ENCODE assay signal across 2 cellular contexts in genomic region chr2:218011641-218012040, GRCh38.
TF ChIP-seq lines count a peak whose summit lies in the region.

No MANE protein-coding gene starts in this region.

TF ChIP-seq in GM23338, 12 proteins besides CTCF, POLR2A, EP300 and RAD21:
- TF ChIP-seq ETS1 (IDR thresholded peaks at IDR 0.05) = no peak
- no peak for TF ChIP-seq POLR2AphosphoS5 (IDR thresholded peaks at IDR 0.05; ENCODE audit: low read depth)
- no peak for TF ChIP-seq EZH2phosphoT487 (IDR thresholded peaks at IDR 0.05; ENCODE audit: unreplicated experiment)
- TF ChIP-seq JUNB (IDR thresholded peaks at IDR 0.05; ENCODE audit: unreplicated experiment) = no peak
- no peak for TF ChIP-seq ZNF114 (CRISPR knock-in tag; IDR thresholded peaks at IDR 0.05)
- no peak for TF ChIP-seq ZNF462 (CRISPR knock-in tag; IDR thresholded peaks at IDR 0.05)
- no peak for TF ChIP-seq NANOG (IDR thresholded peaks at IDR 0.05; ENCODE audit: borderline replicate concordance)
- no peak for TF ChIP-seq ZNF331 (CRISPR knock-in tag; IDR thresholded peaks at IDR 0.05; ENCODE audit: low read depth)
- TF ChIP-seq REST (IDR thresholded peaks at IDR 0.05; ENCODE audit: unreplicated experiment) = no peak
- no peak for TF ChIP-seq EZH2 (IDR thresholded peaks at IDR 0.05; ENCODE audit: low read depth, unreplicated experiment)
- no peak for TF ChIP-seq CREB1 (CRISPR knock-in tag; IDR thresholded peaks at IDR 0.05; ENCODE audit: low read depth)
- no peak for TF ChIP-seq STAT1 (IDR thresholded peaks at IDR 0.05; ENCODE audit: unreplicated experiment)

TF ChIP-seq in H1, 55 proteins besides CTCF, POLR2A, EP300 and RAD21:
- TF ChIP-seq HDAC2 (IDR thresholded peaks at IDR 0.05; ENCODE audit: borderline replicate concordance in 1 of 2, low read depth in 2 of 2, low read length in 2 of 2) (no peak), CEBPB (IDR thresholded peaks at IDR 0.05; ENCODE audit: low read depth, low read length) (no peak), KDM4A (IDR thresholded peaks at IDR 0.05; ENCODE audit: low read depth, low read length, severe bottlenecking) (no peak), CHD2 (IDR thresholded peaks at IDR 0.05; ENCODE audit: low read length) (no peak)
